1 cellular context compared by ENCODE assay signal in the genomic region with DNA sequence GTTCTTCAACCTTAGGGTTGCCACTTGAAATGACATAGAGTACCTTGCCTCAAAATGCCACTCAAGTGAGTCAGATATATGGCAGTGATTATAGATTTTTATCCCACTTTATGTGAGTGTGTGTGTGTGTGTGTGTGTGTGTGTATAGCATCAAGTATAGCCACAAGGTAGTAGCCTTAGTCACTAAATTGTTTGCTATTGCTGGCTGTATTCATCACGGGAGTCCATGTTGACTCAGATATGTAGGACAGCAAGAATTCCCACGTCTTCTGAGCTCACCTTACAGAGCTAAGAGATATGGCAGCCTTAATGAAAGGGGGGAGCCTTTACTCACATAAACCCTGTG.
TF ChIP-seq lines count a peak whose summit lies in the region.

No MANE protein-coding gene starts in this region.

TF ChIP-seq in SK-N-SH, 30 proteins besides CTCF, POLR2A, EP300 and RAD21 (continued from another document):
- TF ChIP-seq USF2 (IDR thresholded peaks at IDR 0.05; ENCODE audit: borderline replicate concordance, low read depth, low read length): no peak
- TF ChIP-seq, protein P1, sequence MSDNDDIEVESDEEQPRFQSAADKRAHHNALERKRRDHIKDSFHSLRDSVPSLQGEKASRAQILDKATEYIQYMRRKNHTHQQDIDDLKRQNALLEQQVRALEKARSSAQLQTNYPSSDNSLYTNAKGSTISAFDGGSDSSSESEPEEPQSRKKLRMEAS (IDR thresholded peaks at IDR 0.05; ENCODE audit: low read depth): no peak
- no peak for TF ChIP-seq TAF1 (IDR thresholded peaks at IDR 0.05; ENCODE audit: borderline replicate concordance, low read depth, low read length)
- TF ChIP-seq TCF12 (IDR thresholded peaks at IDR 0.05): no peak
- no peak for TF ChIP-seq RXRA (IDR thresholded peaks at IDR 0.05; ENCODE audit: borderline replicate concordance, low read depth)
- TF ChIP-seq MXI1 (IDR thresholded peaks at IDR 0.05; ENCODE audit: low read depth, low read length): no peak
- TF ChIP-seq TEAD4 (IDR thresholded peaks at IDR 0.05; ENCODE audit: borderline replicate concordance, insufficient read depth): no peak
